Comparison of ENCODE assay signal across 1 cellular context in genomic region chr3:157174616-157175498, GRCh38.
TF ChIP-seq lines count a peak whose summit lies in the region.

No MANE protein-coding gene starts in this region.

TF ChIP-seq in HEK293, 187 proteins besides CTCF, POLR2A, EP300 and RAD21 (continued from another document):
- TF ChIP-seq TRIM28 (IDR thresholded peaks at IDR 0.05; ENCODE audit: borderline replicate concordance, low read length) (peak; percentile 71; the same call in 1 of the 2 replicates), PATZ1 (tag by site-specific recombination; IDR thresholded peaks at IDR 0.05) (peak; percentile 76), ZNF302 (tag by site-specific recombination; IDR thresholded peaks at IDR 0.05; ENCODE audit: low read depth) (no peak), ZNF658 (tag by site-specific recombination; IDR thresholded peaks at IDR 0.05) (no peak), ZNF350 (tag by site-specific recombination; IDR thresholded peaks at IDR 0.05) (no peak), SCRT2 (tag by site-specific recombination; IDR thresholded peaks at IDR 0.05) (no peak; the same call in 1 of the 2 replicates)
